ENCODE assay signal across 2 cellular contexts in genomic region chr11:75339685-75340409, GRCh38.
TF ChIP-seq lines count a peak whose summit lies in the region.

No MANE protein-coding gene starts in this region.

TF ChIP-seq in A549, 52 proteins besides CTCF, POLR2A, EP300 and RAD21:
- TF ChIP-seq, protein P1, sequence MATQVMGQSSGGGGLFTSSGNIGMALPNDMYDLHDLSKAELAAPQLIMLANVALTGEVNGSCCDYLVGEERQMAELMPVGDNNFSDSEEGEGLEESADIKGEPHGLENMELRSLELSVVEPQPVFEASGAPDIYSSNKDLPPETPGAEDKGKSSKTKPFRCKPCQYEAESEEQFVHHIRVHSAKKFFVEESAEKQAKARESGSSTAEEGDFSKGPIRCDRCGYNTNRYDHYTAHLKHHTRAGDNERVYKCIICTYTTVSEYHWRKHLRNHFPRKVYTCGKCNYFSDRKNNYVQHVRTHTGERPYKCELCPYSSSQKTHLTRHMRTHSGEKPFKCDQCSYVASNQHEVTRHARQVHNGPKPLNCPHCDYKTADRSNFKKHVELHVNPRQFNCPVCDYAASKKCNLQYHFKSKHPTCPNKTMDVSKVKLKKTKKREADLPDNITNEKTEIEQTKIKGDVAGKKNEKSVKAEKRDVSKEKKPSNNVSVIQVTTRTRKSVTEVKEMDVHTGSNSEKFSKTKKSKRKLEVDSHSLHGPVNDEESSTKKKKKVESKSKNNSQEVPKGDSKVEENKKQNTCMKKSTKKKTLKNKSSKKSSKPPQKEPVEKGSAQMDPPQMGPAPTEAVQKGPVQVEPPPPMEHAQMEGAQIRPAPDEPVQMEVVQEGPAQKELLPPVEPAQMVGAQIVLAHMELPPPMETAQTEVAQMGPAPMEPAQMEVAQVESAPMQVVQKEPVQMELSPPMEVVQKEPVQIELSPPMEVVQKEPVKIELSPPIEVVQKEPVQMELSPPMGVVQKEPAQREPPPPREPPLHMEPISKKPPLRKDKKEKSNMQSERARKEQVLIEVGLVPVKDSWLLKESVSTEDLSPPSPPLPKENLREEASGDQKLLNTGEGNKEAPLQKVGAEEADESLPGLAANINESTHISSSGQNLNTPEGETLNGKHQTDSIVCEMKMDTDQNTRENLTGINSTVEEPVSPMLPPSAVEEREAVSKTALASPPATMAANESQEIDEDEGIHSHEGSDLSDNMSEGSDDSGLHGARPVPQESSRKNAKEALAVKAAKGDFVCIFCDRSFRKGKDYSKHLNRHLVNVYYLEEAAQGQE (IDR thresholded peaks at IDR 0.05), result no peak
- TF ChIP-seq CBX8 (IDR thresholded peaks at IDR 0.05), result no peak
- peak; percentile 44; the same call in 2 of the 3 replicates for TF ChIP-seq SMC3 (IDR thresholded peaks at IDR 0.05)
TF ChIP-seq in A549: peak in this region for 1.

TF ChIP-seq in HCT116, 20 proteins besides CTCF, POLR2A, EP300 and RAD21:
- no peak for TF ChIP-seq EGR1 (IDR thresholded peaks at IDR 0.05; ENCODE audit: low read depth)
- TF ChIP-seq JUND (IDR thresholded peaks at IDR 0.05), result no peak
- TF ChIP-seq, protein P2, sequence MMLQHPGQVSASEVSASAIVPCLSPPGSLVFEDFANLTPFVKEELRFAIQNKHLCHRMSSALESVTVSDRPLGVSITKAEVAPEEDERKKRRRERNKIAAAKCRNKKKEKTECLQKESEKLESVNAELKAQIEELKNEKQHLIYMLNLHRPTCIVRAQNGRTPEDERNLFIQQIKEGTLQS (IDR thresholded peaks at IDR 0.05), result no peak
- TF ChIP-seq MAX (IDR thresholded peaks at IDR 0.05), result no peak
- TF ChIP-seq SRF (IDR thresholded peaks at IDR 0.05; ENCODE audit: low read depth), result no peak
- TF ChIP-seq ZBTB33 (IDR thresholded peaks at IDR 0.05; ENCODE audit: extremely low read depth, insufficient replicate concordance, low read length), result no peak
